ENCODE assay signal across 24 cellular contexts in genomic region chr15:35195649-35196048, GRCh38.
"Had no signal": no experiment of that assay in that cellular context is flagged by ENCODE, and none has a peak within 500 bp of the region (broad histone marks: within the 10 kb centered on the region; RNA-seq: fewer than 3 reads in every experiment).

No MANE protein-coding gene starts in this region.

- H3K27me3 Mint-ChIP-seq: activated CD4-positive, alpha-beta memory T cell treated with anti-CD3 and anti-CD28 coated beads, Interleukin-2, amount 10 ng/mL, durations not matched to agents 7 days and 5 days; activated CD4-positive, alpha-beta T cell treated with anti-CD3 and anti-CD28 coated beads for 36 hours; activated naive CD8-positive, alpha-beta T cell treated with anti-CD3 and anti-CD28 coated beads for 36 hours had no signal

- ATAC-seq: activated CD4-positive, alpha-beta T cell treated with anti-CD3 and anti-CD28 coated beads for 36 hours; T-helper 17 cell had no signal

- H3K36me3 Mint-ChIP-seq: activated naive CD4-positive, alpha-beta T cell treated with anti-CD3 and anti-CD28 coated beads, Interleukin-2, amount 10 ng/mL, durations not matched to agents 7 days and 5 days had no signal

- H3K27ac Mint-ChIP-seq: activated CD4-positive, alpha-beta memory T cell treated with anti-CD3 and anti-CD28 coated beads, Interleukin-2, amount 10 ng/mL, durations not matched to agents 7 days and 5 days; activated CD4-positive, alpha-beta T cell treated with anti-CD3 and anti-CD28 coated beads for 36 hours; activated naive CD4-positive, alpha-beta T cell treated with anti-CD3 and anti-CD28 coated beads, Interleukin-2, amount 10 ng/mL, durations not matched to agents 7 days and 5 days; activated naive CD8-positive, alpha-beta T cell treated with anti-CD3 and anti-CD28 coated beads for 36 hours; activated T-helper 2 cell treated with anti-CD3 and anti-CD28 coated beads, Interferon-gamma antibody, Interleukin-2, Interleukin-4, amounts not matched to agents 10 μg/mL and 5 μg/mL and 100 μg/mL, durations not matched to agents 14 hours and 24 hours and 36 hours; T-helper 17 cell had no signal

- DNase-seq: activated CD4-positive, alpha-beta memory T cell treated with anti-CD3 and anti-CD28 coated beads, Interleukin-2, amount 10 ng/mL, durations not matched to agents 7 days and 5 days; activated CD4-positive, alpha-beta T cell treated with anti-CD3 and anti-CD28 coated beads for 36 hours; activated CD4-positive, alpha-beta T cell treated with anti-CD3 and anti-CD28 coated beads, Interleukin-2, amount 50 U/mL, for 1 hour; activated gamma-delta T cell treated with Interleukin-2 at 50 U/mL for 16 hours; activated naive CD4-positive, alpha-beta T cell treated with anti-CD3 and anti-CD28 coated beads, Interleukin-2, amount 10 ng/mL, durations not matched to agents 7 days and 5 days; activated naive CD8-positive, alpha-beta T cell treated with anti-CD3 and anti-CD28 coated beads for 36 hours; activated T-cell treated with anti-CD3 and anti-CD28 coated beads for 4 hours; activated T-cell treated with anti-CD3 and anti-CD28 coated beads, Interleukin-2, amount 50 U/mL, for 48 hours; cerebellar nuclear complex; KG1; NCI-H1092; NCI-H1417; NCI-H1930; NCI-H2171; NCI-H226; NCI-H526; NCI-H774; NK-92 treated with Interleukin-12 subunit alpha and Interleukin-12 subunit beta, amount 100 ng/mL, for 24 hours; OCI-M1; Peyer's patch; Right ventricle myocardium superior; T-helper 17 cell; T-helper 9 cell had no signal

- H3K4me3 Mint-ChIP-seq: activated CD4-positive, alpha-beta memory T cell treated with anti-CD3 and anti-CD28 coated beads, Interleukin-2, amount 10 ng/mL, durations not matched to agents 7 days and 5 days; activated CD4-positive, alpha-beta T cell treated with anti-CD3 and anti-CD28 coated beads for 36 hours; activated naive CD4-positive, alpha-beta T cell treated with anti-CD3 and anti-CD28 coated beads, Interleukin-2, amount 10 ng/mL, durations not matched to agents 7 days and 5 days; activated naive CD8-positive, alpha-beta T cell treated with anti-CD3 and anti-CD28 coated beads for 36 hours; T-helper 17 cell had no signal

- H3K4me1 Mint-ChIP-seq: activated CD4-positive, alpha-beta memory T cell treated with anti-CD3 and anti-CD28 coated beads, Interleukin-2, amount 10 ng/mL, durations not matched to agents 7 days and 5 days; activated CD4-positive, alpha-beta T cell treated with anti-CD3 and anti-CD28 coated beads for 36 hours; activated naive CD4-positive, alpha-beta T cell treated with anti-CD3 and anti-CD28 coated beads, Interleukin-2, amount 10 ng/mL, durations not matched to agents 7 days and 5 days; activated naive CD8-positive, alpha-beta T cell treated with anti-CD3 and anti-CD28 coated beads for 36 hours; T-helper 17 cell had no signal
